ENCODE assay signal across 14 cellular contexts in genomic region chrX:39975094-39975865, GRCh38.
DNase-seq lines count a peak whose midpoint lies in the region; ATAC-seq and TF ChIP-seq lines count a peak whose summit lies in the region.
"Had no signal": no experiment of that assay in that cellular context is flagged by ENCODE, and none has a peak within 500 bp of the region (broad histone marks: within the 10 kb centered on the region; RNA-seq: fewer than 3 reads in every experiment).

No MANE protein-coding gene starts in this region.

- H3K27ac ChIP-seq in body of pancreas (peak overlapping the region in 2 of 4 donors; percentile 25 to 45), neuronal stem cell (replicated peaks; ENCODE audit: low read length) (no peak overlapping the region)
- H3K27ac ChIP-seq: esophagus squamous epithelium had no signal

- H3K9ac ChIP-seq in neuronal stem cell (ENCODE audit: low read depth, low read length, poor library complexity), result no peak overlapping the region

- no peak overlapping the region for H2BK12ac ChIP-seq in neuronal stem cell (ENCODE audit: low read length)

- no peak overlapping the region for H3K4me2 ChIP-seq in neuronal stem cell (ENCODE audit: insufficient read depth, low read length, poor library complexity, severe bottlenecking)

- ATAC-seq in body of pancreas, result peak; percentile 50
- no peak for ATAC-seq in HG02840 (IDR thresholded peaks at IDR 0.05; ENCODE audit: low FRiP score, unreplicated experiment)
- no peak for ATAC-seq in GM18511 (IDR thresholded peaks at IDR 0.05; ENCODE audit: unreplicated experiment)
- ATAC-seq in HG02763 (IDR thresholded peaks at IDR 0.05; ENCODE audit: unreplicated experiment), result no peak
- no peak for ATAC-seq in HG03159 (IDR thresholded peaks at IDR 0.05; ENCODE audit: unreplicated experiment)
- ATAC-seq: activated CD4-positive, alpha-beta T cell treated with anti-CD3 and anti-CD28 coated beads for 36 hours; activated T-cell treated with anti-CD3 and anti-CD28 coated beads, Interleukin-2, amount 50 U/mL, for 4 hours had no signal

- no peak overlapping the region for H2AK5ac ChIP-seq in neuronal stem cell (ENCODE audit: low read depth, low read length)

- DNase-seq in ELR (ENCODE audit: low read depth) (peak; percentile 23), NCI-H1417 (lab: John Stamatoyannopoulos, UW) (peak in 2 of 3 experiments; percentile 78 to 91), body of pancreas (peak in 3 of 4 donors; percentile 17 to 72 (median 27)), neuronal stem cell (ENCODE audit: low spot score) (no peak)
- DNase-seq: activated CD4-positive, alpha-beta T cell treated with anti-CD3 and anti-CD28 coated beads for 36 hours; activated T-cell treated with anti-CD3 and anti-CD28 coated beads, Interleukin-2, amount 50 U/mL, for 4 hours; anterior cingulate cortex; CD4-positive, CD25-positive, alpha-beta regulatory T cell; esophagus squamous epithelium; NCI-H1694 treated with DMSO at 0.1 percent for 48 hours had no signal

- no peaks in the 10 kb centered on the region for H3K9me3 ChIP-seq in body of pancreas
- peaks cover 4 to 9% of the 10 kb centered on the region in 2 donors for H3K9me3 ChIP-seq in neuronal stem cell (replicated peaks in 1 of 2; ENCODE audit: control insufficient read depth in 2 of 2, insufficient read depth in 1 of 2, low read depth in 1 of 2, low read length in 2 of 2)

- peak overlapping the region; percentile 31 for H3K14ac ChIP-seq in neuronal stem cell (ENCODE audit: low read length)

- H2AFZ ChIP-seq in neuronal stem cell (ENCODE audit: low read length), result no peak overlapping the region

- no peak for TF ChIP-seq CTCF in body of pancreas (IDR thresholded peaks at IDR 0.05)

- H3K23ac ChIP-seq in neuronal stem cell (ENCODE audit: low read depth, low read length, poor library complexity), result no peak overlapping the region

- H3K4me1 ChIP-seq in body of pancreas (no peaks in the 10 kb centered on the region), neuronal stem cell (ENCODE audit: control insufficient read depth in 2 of 2, insufficient read depth in 1 of 2, low read depth in 1 of 2, low read length in 2 of 2) (peaks cover 3 to 12% of the 10 kb centered on the region in 2 donors)

- TF ChIP-seq POLR2A in body of pancreas (IDR thresholded peaks at IDR 0.05), result no peak

- H3K4me3 ChIP-seq in body of pancreas, result no peak overlapping the region
- H3K4me3 ChIP-seq in neuronal stem cell (ENCODE audit: low read length in 2 of 2), result no peak overlapping the region
- H3K4me3 ChIP-seq: esophagus squamous epithelium had no signal

- H3K27me3 ChIP-seq in body of pancreas, result no peaks in the 10 kb centered on the region
- no peaks in the 10 kb centered on the region for H3K27me3 ChIP-seq in neuronal stem cell (ENCODE audit: control insufficient read depth in 3 of 3, insufficient read depth in 3 of 3, low read depth in 1 of 3, low read length in 3 of 3)
- H3K27me3 ChIP-seq: esophagus squamous epithelium had no signal

- no peak overlapping the region for H2BK15ac ChIP-seq in neuronal stem cell (ENCODE audit: low read length)

- H3K79me1 ChIP-seq in neuronal stem cell (ENCODE audit: low read depth, low read length), result no peaks in the 10 kb centered on the region

- 38 to 53% methylated on average over 5 to 6 of the region's 6 CpGs for WGBS in body of pancreas, 2 donors
- WGBS in neuronal stem cell (ENCODE audit: extremely low coverage in 2 of 2, insufficient read length in 2 of 2, insufficient replicate concordance in 1 of 2), 2 donors, result no CpG with 5 or more reads among the region's 6 CpGs

- H4K8ac ChIP-seq in neuronal stem cell (ENCODE audit: low read depth, low read length), result no peak overlapping the region

- H4K91ac ChIP-seq in neuronal stem cell (ENCODE audit: low read depth, low read length, poor library complexity), result no peak overlapping the region

- H3K36me3 ChIP-seq in body of pancreas (replicated peaks in 1 of 2; ENCODE audit: insufficient read depth in 1 of 2, low read depth in 2 of 2) (no peaks in the 10 kb centered on the region), neuronal stem cell (replicated peaks in 1 of 2; ENCODE audit: control insufficient read depth in 2 of 2, insufficient read depth in 2 of 2, low read length in 2 of 2) (no peaks in the 10 kb centered on the region)
- H3K36me3 ChIP-seq: esophagus squamous epithelium had no signal

- intact Hi-C loops in body of pancreas (cut with DNase I), result no loop called here

- no peak overlapping the region for H3K18ac ChIP-seq in neuronal stem cell (ENCODE audit: low read length)

- H3K4ac ChIP-seq in neuronal stem cell (ENCODE audit: low read length), result no peak overlapping the region

- H2BK120ac ChIP-seq in neuronal stem cell (ENCODE audit: low read depth, low read length), result no peak overlapping the region

- H2BK5ac ChIP-seq in neuronal stem cell (ENCODE audit: low read length), result no peak overlapping the region
